13 cellular contexts compared by ENCODE assay signal in genomic region chr17:48444531-48445247, GRCh38. TPM values are rescaled to one million over a fixed set of nuclear protein-coding genes. Genes with fewer than 3 reads are reported as not detected.
DNase-seq lines count a peak whose midpoint lies in the region; ATAC-seq and TF ChIP-seq lines count a peak whose summit lies in the region.
"Had no signal": no experiment of that assay in that cellular context is flagged by ENCODE, and none has a peak within 500 bp of the region (broad histone marks: within the 10 kb centered on the region; RNA-seq: fewer than 3 reads in every experiment).

No MANE protein-coding gene starts in this region.

- peaks cover 9% of the 10 kb centered on the region for H3K9me3 Mint-ChIP-seq in activated naive CD8-positive, alpha-beta T cell treated with anti-CD3 and anti-CD28 coated beads for 36 hours
- H3K9me3 Mint-ChIP-seq in stimulated activated effector memory CD8-positive, alpha-beta T cell treated with anti-CD3 and anti-CD28 coated beads, Interleukin-12 subunit alpha, Interleukin-12 subunit beta, amount 100 ng/mL, for 72 hours = peaks cover 8% of the 10 kb centered on the region

- ATAC-seq in stimulated activated effector memory CD8-positive, alpha-beta T cell treated with anti-CD3 and anti-CD28 coated beads, Interleukin-12 subunit alpha, Interleukin-12 subunit beta, amount 100 ng/mL, for 72 hours = peak; percentile 15
- ATAC-seq: body of pancreas had no signal

- no peaks in the 10 kb centered on the region for H3K79me2 ChIP-seq in PC-9 (ENCODE audit: low read depth)

- H3K27me3 ChIP-seq in PC-9 (ENCODE audit: insufficient read depth, low read depth) = no peaks in the 10 kb centered on the region
- H3K27me3 ChIP-seq: body of pancreas had no signal

- no peaks in the 10 kb centered on the region for H3K9me2 ChIP-seq in PC-9 (ENCODE audit: insufficient read depth)

- in situ Hi-C loops in GM13977 (cut with MboI; ENCODE audit: low pct_unique_long_range_greater_than_20kb, low sequenced_read_pairs, unreplicated experiment) = no loop called here

- POLR2A ChIA-PET in PC-9 (lab: Charles Lee; ENCODE audit: unreplicated experiment) = no interaction called here

- H3K36me3 ChIP-seq in PC-9 (ENCODE audit: low read depth) = no peaks in the 10 kb centered on the region

- no peaks in the 10 kb centered on the region for H3K4me1 ChIP-seq in PC-9 (replicated peaks; ENCODE audit: insufficient read depth)

- no TSS peak for BruUV-seq in PC-9 (replicated peaks; lab: Mats Ljungman, UMichigan)

- no peak for TF ChIP-seq CTCF in PC-9 (conservative IDR thresholded peaks at IDR 0.05)
- no peak for TF ChIP-seq CTCF in GM13977 (IDR thresholded peaks at IDR 0.05; ENCODE audit: extremely low read depth, insufficient read depth, missing control alignments)

- peaks cover 8% of the 10 kb centered on the region for H3K36me3 Mint-ChIP-seq in activated naive CD8-positive, alpha-beta T cell treated with anti-CD3 and anti-CD28 coated beads for 36 hours
- no peaks in the 10 kb centered on the region for H3K36me3 Mint-ChIP-seq in stimulated activated effector memory CD8-positive, alpha-beta T cell treated with anti-CD3 and anti-CD28 coated beads, Interleukin-12 subunit alpha, Interleukin-12 subunit beta, amount 100 ng/mL, for 72 hours

- no peak for TF ChIP-seq POLR2A in erythroblast (IDR thresholded peaks at IDR 0.05; ENCODE audit: low read length)

- peak overlapping the region; percentile 83 for H3K27ac Mint-ChIP-seq in activated naive CD8-positive, alpha-beta T cell treated with anti-CD3 and anti-CD28 coated beads for 36 hours
- peak overlapping the region; percentile 82 for H3K27ac Mint-ChIP-seq in stimulated activated effector memory CD8-positive, alpha-beta T cell treated with anti-CD3 and anti-CD28 coated beads, Interleukin-12 subunit alpha, Interleukin-12 subunit beta, amount 100 ng/mL, for 72 hours

- H3K9me3 ChIP-seq in PC-9 (ENCODE audit: insufficient read depth, low read depth) = no peaks in the 10 kb centered on the region
- H3K9me3 ChIP-seq: body of pancreas had no signal

- CTCF ChIA-PET in PC-9 (lab: Charles Lee) = no interaction called here

- H3K4me3 ChIP-seq in PC-9 = no peak overlapping the region
- H3K4me3 ChIP-seq: body of pancreas, skin epidermis had no signal

- no peaks in the 10 kb centered on the region for H3K27me3 Mint-ChIP-seq in activated naive CD8-positive, alpha-beta T cell treated with anti-CD3 and anti-CD28 coated beads for 36 hours

- peak; percentile 48 for DNase-seq in activated CD4-positive, alpha-beta T cell treated with anti-CD3 and anti-CD28 coated beads for 48 hours
- DNase-seq in activated CD4-positive, alpha-beta T cell treated with anti-CD3 and anti-CD28 coated beads for 1 hour = no peak
- DNase-seq in PC-9 (no peak), GM13977 (ENCODE audit: low spot score) (no peak), erythroblast (lab: John Stamatoyannopoulos, UW) (no peak), NCI-H526 treated with DMSO at 0.1 percent for 48 hours (lab: John Stamatoyannopoulos, UW) (no peak)
- DNase-seq in activated naive CD8-positive, alpha-beta T cell treated with anti-CD3 and anti-CD28 coated beads for 36 hours = peak; percentile 37
- DNase-seq in stimulated activated effector memory CD8-positive, alpha-beta T cell treated with anti-CD3 and anti-CD28 coated beads, Interleukin-12 subunit alpha, Interleukin-12 subunit beta, amount 100 ng/mL, for 72 hours (ENCODE audit: low spot score in 2 of 2) = no peak
- DNase-seq: ACHN; activated CD4-positive, CD25-positive, alpha-beta regulatory T cell treated with anti-CD3 and anti-CD28 coated beads, Interleukin-2, amount 50 U/mL, for 72 hours; body of pancreas; NCI-H345 had no signal

- no peak overlapping the region for H3K27ac ChIP-seq in PC-9
- H3K27ac ChIP-seq: body of pancreas had no signal

- H3F3A ChIP-seq in PC-9 (ENCODE audit: insufficient read depth, low read depth) = peaks cover 3% of the 10 kb centered on the region; the same call in 1 of the 2 replicates

- intact Hi-C loops in PC-9 (cut with micrococcal nuclease; ENCODE audit: unreplicated experiment) = no loop called here

- peaks cover 67% of the 10 kb centered on the region for H3K4me1 Mint-ChIP-seq in activated naive CD8-positive, alpha-beta T cell treated with anti-CD3 and anti-CD28 coated beads for 36 hours
- H3K4me1 Mint-ChIP-seq in stimulated activated effector memory CD8-positive, alpha-beta T cell treated with anti-CD3 and anti-CD28 coated beads, Interleukin-12 subunit alpha, Interleukin-12 subunit beta, amount 100 ng/mL, for 72 hours = peaks cover 55% of the 10 kb centered on the region

- H3K4me3 Mint-ChIP-seq in activated naive CD8-positive, alpha-beta T cell treated with anti-CD3 and anti-CD28 coated beads for 36 hours = peak overlapping the region; percentile 59
- peak overlapping the region; percentile 55 for H3K4me3 Mint-ChIP-seq in stimulated activated effector memory CD8-positive, alpha-beta T cell treated with anti-CD3 and anti-CD28 coated beads, Interleukin-12 subunit alpha, Interleukin-12 subunit beta, amount 100 ng/mL, for 72 hours

- H3K4me2 ChIP-seq in PC-9 = no peak overlapping the region

- peak overlapping the region; percentile 24; the same call in 1 of the 2 replicates for H2AFZ ChIP-seq in PC-9

- no peaks in the 10 kb centered on the region for H4K20me1 ChIP-seq in PC-9 (ENCODE audit: insufficient read depth)

RNA-seq across cellular contexts. Expression of gene SKAP1, which starts 14.7 kb away (rescaled TPM):
- 0.31 and 0.85 TPM in 2 replicates for total RNA-seq in PC-9 (2021)
- 10 to 100 TPM; 54.2 to 55.4 TPM for total RNA-seq in activated naive CD8-positive, alpha-beta T cell treated with anti-CD3 and anti-CD28 coated beads for 36 hours

Comparison
In these comparisons a context has a peak if more than half of its experiments do, and no peak if none do; other contexts are left out.
1. DNase-seq: peak in activated CD4-positive, alpha-beta T cell treated with anti-CD3 and anti-CD28 coated beads for 48 hours (single experiment) and activated naive CD8-positive, alpha-beta T cell treated with anti-CD3 and anti-CD28 coated beads for 36 hours (single experiment); none in activated CD4-positive, alpha-beta T cell treated with anti-CD3 and anti-CD28 coated beads for 1 hour (single experiment), PC-9 (0 of 2), stimulated activated effector memory CD8-positive, alpha-beta T cell treated with anti-CD3 and anti-CD28 coated beads, Interleukin-12 subunit alpha, Interleukin-12 subunit beta, amount 100 ng/mL, for 72 hours (0 of 2), GM13977 (single experiment), erythroblast (0 of 2) and NCI-H526 treated with DMSO at 0.1 percent for 48 hours (single experiment).
2. RNA of gene SKAP1, which starts 14.7 kb away (total RNA-seq): 54.2 to 55.4 TPM in activated naive CD8-positive, alpha-beta T cell treated with anti-CD3 and anti-CD28 coated beads for 36 hours; 0.31 to 0.85 TPM in PC-9; every median in the first group is over 10 times any median in the second.